8 cellular contexts compared by ENCODE assay signal in the genomic region with DNA sequence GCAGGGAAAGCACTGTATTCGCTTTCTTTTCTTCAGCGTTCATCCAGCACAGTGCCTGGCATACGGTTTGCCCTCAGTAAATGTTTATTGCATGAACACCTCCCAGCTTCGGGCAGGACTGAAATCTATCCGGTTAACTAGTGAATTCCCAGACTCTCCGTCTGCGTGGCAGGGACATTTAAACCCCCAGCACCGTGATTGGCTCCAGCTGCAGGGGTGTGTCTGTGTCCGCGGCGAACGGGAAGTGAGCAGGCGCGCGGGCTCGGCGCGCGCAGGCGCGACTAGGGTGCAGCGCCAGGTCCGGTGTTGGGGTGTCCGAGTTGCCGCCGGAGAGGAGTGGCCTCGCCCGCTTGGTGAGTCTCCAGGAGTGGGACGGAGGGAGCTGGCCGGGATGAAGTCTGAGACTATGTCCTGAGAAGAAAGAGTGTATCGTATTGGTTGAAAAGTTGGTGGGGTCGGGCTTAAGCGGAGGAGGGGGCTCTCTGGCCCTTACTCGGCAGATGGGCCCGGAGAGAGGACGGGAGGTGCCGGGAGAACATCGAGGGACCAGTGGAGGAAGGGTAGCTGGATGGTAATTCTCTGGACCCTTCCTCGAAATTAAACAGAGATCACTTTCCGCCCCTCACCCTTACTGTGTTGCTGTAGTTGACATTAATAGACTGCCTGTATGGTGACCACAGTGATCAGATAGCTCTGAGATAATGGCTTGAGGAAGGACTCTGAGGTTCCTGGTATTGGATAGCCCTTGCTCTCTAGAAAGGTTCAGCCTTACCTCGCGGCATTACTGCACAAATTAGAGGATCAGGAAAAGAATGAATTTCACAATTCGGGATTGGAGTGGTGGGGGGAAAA. TPM values are rescaled to one million over a fixed set of nuclear protein-coding genes. Genes with fewer than 3 reads are reported as not detected.
A peak's percentile ranks its signal among the peaks of the same experiment; 100 is the strongest.
DNase-seq lines count a peak whose midpoint lies in the region; ATAC-seq and TF ChIP-seq lines count a peak whose summit lies in the region.

TSS of gene SNAP23 (plus strand) at position 274 of the 852 bp plus-strand sequence. CDS start 16,213 bp downstream, outside the sequence.

- peak; percentile 77 for TF ChIP-seq POLR2A in GM18505 (IDR thresholded peaks at IDR 0.05; ENCODE audit: borderline replicate concordance, extremely low read depth, insufficient read depth, insufficient read length)

- peak within 1 kb of the TSS; percentile 27 for H3K4me3 ChIP-seq in hepatocyte
- peak within 1 kb of the TSS; percentile 56 to 90 for H3K4me3 ChIP-seq in aorta (ENCODE audit: low read length in 2 of 2)

- H3K9me2 ChIP-seq in hepatocyte (replicated peaks; ENCODE audit: insufficient read depth) = no peaks in the 10 kb centered on the region

- peak; percentile 63 for ATAC-seq in GM18505 (IDR thresholded peaks at IDR 0.05; ENCODE audit: unreplicated experiment)
- ATAC-seq in HG02981 (IDR thresholded peaks at IDR 0.05; ENCODE audit: unreplicated experiment) = peak; percentile 80
- peak; percentile 96 for ATAC-seq in aorta (ENCODE audit: low FRiP score)

- H4K20me1 ChIP-seq in hepatocyte (ENCODE audit: insufficient read depth, poor library complexity, severe bottlenecking) = no peaks in the 10 kb centered on the region

- TF ChIP-seq CTCF in hepatocyte (IDR thresholded peaks at IDR 0.05; ENCODE audit: poor library complexity) = no peak

- DNase-seq in NCI-H2081 treated with DMSO at 0.1 percent for 48 hours (lab: John Stamatoyannopoulos, UW) (peak; percentile 4), T1000 (lab: John Stamatoyannopoulos, UW) (peak; percentile 87), astrocyte of the hippocampus (ENCODE audit: low read depth, low spot score) (peak; percentile 98), hepatocyte (ENCODE audit: low spot score) (peak; percentile 97), renal cortical epithelial cell (ENCODE audit: low read depth) (peak; percentile 95), aorta (peak; percentile 96 to 97)

- peak within 1 kb of the TSS; percentile 75 for H3K4me2 ChIP-seq in hepatocyte

- H3K4me1 ChIP-seq in hepatocyte (ENCODE audit: insufficient read depth) (peaks cover 30% of the 10 kb centered on the region), aorta (ENCODE audit: control insufficient read depth in 1 of 2, insufficient read depth in 2 of 2, low read length in 2 of 2) (peaks cover 0 to 10% of the 10 kb centered on the region in 2 donors)

- peak within 1 kb of the TSS; percentile 95 for H3K27ac ChIP-seq in hepatocyte
- H3K27ac ChIP-seq in aorta (ENCODE audit: low read depth in 1 of 2, low read length in 2 of 2) = peak within 1 kb of the TSS; percentile 85 to 98

- 1% methylated on average over 42 of the region's 43 CpGs for WGBS in hepatocyte (ENCODE audit: low lambda C conversion rate, missing lambda C conversion rate)
- 0 to 1% methylated on average over 43 of the region's 43 CpGs for WGBS in aorta, 2 donors

- H3K27me3 ChIP-seq in hepatocyte (no peaks in the 10 kb centered on the region), aorta (ENCODE audit: control insufficient read depth in 1 of 2, insufficient read depth in 2 of 2, low read length in 1 of 2) (no peaks in the 10 kb centered on the region)

- H3K36me3 ChIP-seq in hepatocyte (replicated peaks; ENCODE audit: insufficient read depth, low read depth) (no peaks in the 10 kb centered on the region), aorta (ENCODE audit: control insufficient read depth in 1 of 2, insufficient read depth in 2 of 2, low read length in 1 of 2) (no peaks in the 10 kb centered on the region)

- H3K9me3 ChIP-seq in hepatocyte (ENCODE audit: low read depth) (no peaks in the 10 kb centered on the region), aorta (ENCODE audit: control insufficient read depth, low read length) (no peaks in the 10 kb centered on the region)

- H3K79me2 ChIP-seq in hepatocyte = peaks cover 35% of the 10 kb centered on the region

- intact Hi-C loops in aorta (cut with DNase I) = no loop called here

- peak within 1 kb of the TSS; percentile 50 for H2AFZ ChIP-seq in hepatocyte

RNA-seq across cellular contexts. Expression of gene SNAP23, which starts in this region (rescaled TPM):
- total RNA-seq in hepatocyte (103 and 123 TPM in 2 replicates), renal cortical epithelial cell (112 and 168 TPM in 2 replicates), aorta (10 to 100 TPM; 85.6 to 88.0 TPM)
- polyA plus RNA-seq in hepatocyte (82.7 and 85.7 TPM in 2 replicates), aorta (10 to 100 TPM; 74.3 to 82.5 TPM)

Comparison
In these comparisons a context has a peak if more than half of its experiments do, and no peak if none do; other contexts are left out.
1. Peak in every context shown above with its lines: DNase-seq, ATAC-seq, H3K4me3 ChIP-seq and H3K27ac ChIP-seq.
2. DNase-seq: peak in every context shown above with its lines; median percentile 98 in astrocyte of the hippocampus; 97 in hepatocyte; 96 in aorta; 95 in renal cortical epithelial cell; 87 in T1000; 4 in NCI-H2081 treated with DMSO at 0.1 percent for 48 hours.